In genomic region chr20:61929561-61929960, GRCh38 we compare ENCODE assay signal across 16 cellular contexts.
"Had no signal": no experiment of that assay in that cellular context is flagged by ENCODE, and none has a peak within 500 bp of the region (broad histone marks: within the 10 kb centered on the region; RNA-seq: fewer than 3 reads in every experiment).

No MANE protein-coding gene starts in this region.

- H3K27me3 ChIP-seq: colonic mucosa, ovary had no signal

- H3K36me3 ChIP-seq: colonic mucosa, esophagus squamous epithelium, gastroesophageal sphincter, ovary, tibial artery had no signal

- ATAC-seq: gastroesophageal sphincter; left colon; mucosa of descending colon; naive thymus-derived CD8-positive, alpha-beta T cell; right cardiac atrium; stimulated activated naive CD8-positive, alpha-beta T cell treated with anti-CD3 and anti-CD28 coated beads, Interleukin-15, Interleukin-2, amounts not matched to agents 100 U/mL and 50 U/mL, for 24 hours had no signal

- H3K4me1 ChIP-seq: colonic mucosa, esophagus squamous epithelium, gastroesophageal sphincter, tibial artery had no signal

- H3K27me3 Mint-ChIP-seq: progenitor cell of endocrine pancreas had no signal

- H3K4me1 Mint-ChIP-seq: naive thymus-derived CD8-positive, alpha-beta T cell had no signal

- H3K27ac Mint-ChIP-seq: naive thymus-derived CD8-positive, alpha-beta T cell; progenitor cell of endocrine pancreas had no signal

- H3K9me3 Mint-ChIP-seq: naive thymus-derived CD8-positive, alpha-beta T cell had no signal

- H3K9me3 ChIP-seq: colonic mucosa, esophagus squamous epithelium, gastroesophageal sphincter, mucosa of descending colon, ovary had no signal

- H3K27ac ChIP-seq: colonic mucosa, esophagus squamous epithelium, gastroesophageal sphincter, ovary, tibial artery had no signal

- DNase-seq: cerebellar nuclear complex; colonic mucosa; dermis blood vessel endothelial cell; esophagus squamous epithelium; foreskin fibroblast; left colon; ovary; small intestine; stimulated activated CD4-positive, alpha-beta T cell treated with anti-CD3 and anti-CD28 coated beads, Interleukin-2, amount 100 ng/mL, for 48 hours; stimulated activated naive CD8-positive, alpha-beta T cell treated with anti-CD3 and anti-CD28 coated beads, Interleukin-15, Interleukin-2, amounts not matched to agents 100 U/mL and 50 U/mL, for 24 hours had no signal

- H3K36me3 Mint-ChIP-seq: naive thymus-derived CD8-positive, alpha-beta T cell had no signal

- H3K4me3 Mint-ChIP-seq: naive thymus-derived CD8-positive, alpha-beta T cell had no signal

- H3K4me3 ChIP-seq: colonic mucosa, esophagus squamous epithelium, gastroesophageal sphincter, mucosa of descending colon, ovary, tibial artery had no signal
